In genomic region chr10:22243321-22243720, GRCh38 we compare ENCODE assay signal across 31 cellular contexts. TPM values are rescaled to one million over a fixed set of nuclear protein-coding genes. Genes with fewer than 3 reads are reported as not detected.
"Had no signal": no experiment of that assay in that cellular context is flagged by ENCODE, and none has a peak within 500 bp of the region (broad histone marks: within the 10 kb centered on the region; RNA-seq: fewer than 3 reads in every experiment).

No MANE protein-coding gene starts in this region.

- H3K4me2 ChIP-seq: SK-N-SH had no signal

- H3K27me3 ChIP-seq: ascending aorta, SJCRH30 had no signal

- H3K9me3 ChIP-seq: ascending aorta, body of pancreas, MG63, SJCRH30 had no signal

- H3K4me1 ChIP-seq: ascending aorta, body of pancreas had no signal

- H3K36me3 ChIP-seq: ascending aorta, cardiac muscle cell, MG63, SJCRH30 had no signal

- H3K4me3 ChIP-seq: ascending aorta, body of pancreas, cardiac muscle cell, MG63, SJCRH30 had no signal

- DNase-seq: activated CD4-positive, alpha-beta T cell treated with anti-CD3 and anti-CD28 coated beads, Interleukin-2, amount 10 ng/mL, durations not matched to agents 7 days and 5 days; activated CD4-positive, CD25-positive, alpha-beta regulatory T cell; activated effector memory CD4-positive, alpha-beta T cell treated with anti-CD3 and anti-CD28 coated beads, Interleukin-2, amount 50 U/mL, for 16 hours; activated naive CD4-positive, alpha-beta T cell treated with Interleukin-2 at 50 U/mL for 16 hours; activated naive CD8-positive, alpha-beta T cell treated with anti-CD3 and anti-CD28 coated beads, Interleukin-2, amount 50 U/mL, for 24 hours; amniotic stem cell; body of pancreas; MG63; MV-4-11; NCI-H1092 treated with DMSO at 0.1 percent for 48 hours; NCI-H1694; NCI-H2029; NCI-H2107; NCI-H2171 treated with DMSO at 0.1 percent for 48 hours; NCI-H226; NCI-H526 treated with DMSO at 0.1 percent for 48 hours; Right ventricle myocardium superior; SK-N-SH; T-helper 1 cell had no signal

- H3K27ac ChIP-seq: ascending aorta, body of pancreas, cardiac muscle cell, RWPE1, SJCRH30, VCaP had no signal

- H3K9me2 ChIP-seq: SK-N-SH had no signal

- ATAC-seq: activated naive CD4-positive, alpha-beta T cell treated with anti-CD3 and anti-CD28 coated beads, Interleukin-2, amount 50 U/mL, for 72 hours; activated naive CD8-positive, alpha-beta T cell treated with anti-CD3 and anti-CD28 coated beads, Interleukin-2, amount 50 U/mL, for 24 hours; activated T-cell treated with anti-CD3 and anti-CD28 coated beads, Interleukin-2, amount 50 U/mL, for 4 hours; body of pancreas; Panc1 had no signal

- H3K9ac ChIP-seq: SK-N-SH had no signal

RNA-seq across cellular contexts. Expression of gene EBLN1, which starts 25.5 kb away (rescaled TPM):
- total RNA-seq: activated CD4-positive, alpha-beta memory T cell treated with anti-CD3 and anti-CD28 coated beads for 36 hours; activated CD4-positive, alpha-beta T cell treated with anti-CD3 and anti-CD28 coated beads, Interleukin-2, amount 10 ng/mL, durations not matched to agents 7 days and 5 days; activated naive CD4-positive, alpha-beta T cell treated with anti-CD3 and anti-CD28 coated beads, Interleukin-2, amount 50 U/mL, for 72 hours; activated T-cell treated with anti-CD3 and anti-CD28 coated beads, Interleukin-2, amount 50 U/mL, for 4 hours; ascending aorta; body of pancreas; cardiac muscle cell; NCI-H460; OCI-LY7; Right ventricle myocardium superior; SJCRH30; T-helper 2 cell treated with Interferon-gamma antibody and Interleukin-4, amounts not matched to agents 100 ng/mL and 5 ng/mL, for 36 hours had no signal
